Comparison of ENCODE assay signal across 27 cellular contexts in genomic region chr1:20735581-20736111, GRCh38. TPM values are rescaled to one million over a fixed set of nuclear protein-coding genes. Genes with fewer than 3 reads are reported as not detected.
DNase-seq lines count a peak whose midpoint lies in the region; ATAC-seq and TF ChIP-seq lines count a peak whose summit lies in the region.
"Had no signal": no experiment of that assay in that cellular context is flagged by ENCODE, and none has a peak within 500 bp of the region (broad histone marks: within the 10 kb centered on the region; RNA-seq: fewer than 3 reads in every experiment).

No MANE protein-coding gene starts in this region.

- peak overlapping the region; percentile 80 for H3K27ac Mint-ChIP-seq in stimulated activated naive B cell treated with anti-CD40 and anti-IgM and Interleukin-4, amounts not matched to agents 10 μg/mL and 1 μg/mL and 100 μg/mL, for 72 hours
- H3K27ac Mint-ChIP-seq: activated CD4-positive, alpha-beta T cell treated with anti-CD3 and anti-CD28 coated beads, Interleukin-2, amount 10 ng/mL, durations not matched to agents 24 days and 14 days; activated T-cell treated with anti-CD3 and anti-CD28 coated beads, Interleukin-2, amount 50 U/mL, for 72 hours; CD4-positive, alpha-beta memory T cell had no signal

- ATAC-seq in stimulated activated naive B cell treated with anti-CD40 and anti-IgM and Interleukin-4, amounts not matched to agents 10 μg/mL and 1 μg/mL and 100 μg/mL, for 72 hours (replicated peaks): no peak
- ATAC-seq: activated T-cell treated with anti-CD3 and anti-CD28 coated beads, Interleukin-2, amount 50 U/mL, for 72 hours; HCT116; psoas muscle; Right ventricle myocardium inferior had no signal

- WGBS in esophagus squamous epithelium, 2 donors: 53 to 55% methylated on average over 7 of the region's 7 CpGs

- peaks cover 0 to 20% (median 2%) of the 10 kb centered on the region in 4 donors for H3K27me3 ChIP-seq in esophagus squamous epithelium
- H3K27me3 ChIP-seq: MG63 had no signal

- H3K27ac ChIP-seq in HEK293 (ENCODE audit: extremely low read depth, low read depth, low read length) (no peak overlapping the region), esophagus squamous epithelium (peak overlapping the region in 3 of 4 donors; percentile 27 to 45 (median 34))
- H3K27ac ChIP-seq: breast epithelium, coronary artery, psoas muscle, thoracic aorta, VCaP had no signal

- TF ChIP-seq CTCF in HEK293 (tag by site-specific recombination; IDR thresholded peaks at IDR 0.05) (no peak), esophagus squamous epithelium (IDR thresholded peaks at IDR 0.05) (no peak)

- no peak overlapping the region for H3K4me3 Mint-ChIP-seq in stimulated activated naive B cell treated with anti-CD40 and anti-IgM and Interleukin-4, amounts not matched to agents 10 μg/mL and 1 μg/mL and 100 μg/mL, for 72 hours
- H3K4me3 Mint-ChIP-seq: activated CD4-positive, alpha-beta T cell treated with anti-CD3 and anti-CD28 coated beads, Interleukin-2, amount 10 ng/mL, durations not matched to agents 24 days and 14 days; activated T-cell treated with anti-CD3 and anti-CD28 coated beads, Interleukin-2, amount 50 U/mL, for 72 hours had no signal

- H3K36me3 Mint-ChIP-seq in stimulated activated naive B cell treated with anti-CD40 and anti-IgM and Interleukin-4, amounts not matched to agents 10 μg/mL and 1 μg/mL and 100 μg/mL, for 72 hours: peaks cover 4 to 10% of the 10 kb centered on the region in 2 donors

- H3K36me3 ChIP-seq in HEK293 (ENCODE audit: control insufficient read depth in 2 of 2, insufficient read depth in 1 of 2, low read length in 2 of 2) (peaks cover 10 to 37% of the 10 kb centered on the region in 2 experiments; a peak in 2 of 3 replicates), esophagus squamous epithelium (peaks cover 0 to 39% (median 0%) of the 10 kb centered on the region in 3 donors)
- H3K36me3 ChIP-seq: breast epithelium, thoracic aorta had no signal

- H3K9me3 Mint-ChIP-seq in stimulated activated naive B cell treated with anti-CD40 and anti-IgM and Interleukin-4, amounts not matched to agents 10 μg/mL and 1 μg/mL and 100 μg/mL, for 72 hours: no peaks in the 10 kb centered on the region
- H3K9me3 Mint-ChIP-seq: activated CD4-positive, alpha-beta T cell treated with anti-CD3 and anti-CD28 coated beads, Interleukin-2, amount 10 ng/mL, durations not matched to agents 24 days and 14 days; activated T-cell treated with anti-CD3 and anti-CD28 coated beads, Interleukin-2, amount 50 U/mL, for 72 hours; CD4-positive, alpha-beta memory T cell had no signal

- POLR2A ChIA-PET in HEK293 (lab: Yijun Ruan, JAX): interaction anchor here (0.9 kb wide), 1 partner anchor 12 kb away, joined by 3 read pairs; no protein-coding TSS in a partner anchor

- DNase-seq in NCI-H510A (lab: John Stamatoyannopoulos, UW): peak; percentile 25
- DNase-seq in esophagus squamous epithelium (lab: John Stamatoyannopoulos, UW): no peak
- no peak for DNase-seq in stimulated activated naive B cell treated with anti-CD40 and anti-IgM and Interleukin-4, amounts not matched to agents 10 μg/mL and 1 μg/mL and 100 μg/mL, for 72 hours
- no peak for DNase-seq in stimulated activated CD4-positive, alpha-beta T cell treated with anti-CD3 and anti-CD28 coated beads, Interleukin-2, amount 100 ng/mL, for 48 hours
- DNase-seq in NCI-H2196 treated with DMSO at 0.1 percent for 48 hours (lab: John Stamatoyannopoulos, UW; ENCODE audit: unreplicated experiment): no peak
- no peak for DNase-seq in T1000 (lab: John Stamatoyannopoulos, UW)
- DNase-seq: activated CD4-positive, alpha-beta T cell treated with anti-CD3 and anti-CD28 coated beads, Interleukin-2, amount 10 ng/mL, durations not matched to agents 24 days and 14 days; activated naive CD4-positive, alpha-beta T cell treated with Interleukin-2 at 50 U/mL for 16 hours; activated T-cell treated with anti-CD3 and anti-CD28 coated beads, Interleukin-2, amount 50 U/mL, for 72 hours; amniotic stem cell; CD4-positive, alpha-beta memory T cell; GF-D8; kidney; MG63; NCI-H1436 treated with DMSO at 0.1 percent for 48 hours; NCI-H748 treated with DMSO at 0.1 percent for 48 hours; psoas muscle; small intestine; stimulated activated naive CD4-positive, alpha-beta T cell had no signal

- intact Hi-C loops in esophagus squamous epithelium (cut with DNase I): no loop called here

- H3K27me3 Mint-ChIP-seq in stimulated activated naive B cell treated with anti-CD40 and anti-IgM and Interleukin-4, amounts not matched to agents 10 μg/mL and 1 μg/mL and 100 μg/mL, for 72 hours: peaks cover 7 to 9% of the 10 kb centered on the region in 2 donors

- no peak overlapping the region for H3K4me3 ChIP-seq in HEK293 (ENCODE audit: low read depth, low read length)
- H3K4me3 ChIP-seq in esophagus squamous epithelium: no peak overlapping the region
- H3K4me3 ChIP-seq: breast epithelium, coronary artery, MG63, psoas muscle, thoracic aorta had no signal

- peaks cover 9 to 24% of the 10 kb centered on the region in 2 donors for H3K4me1 Mint-ChIP-seq in stimulated activated naive B cell treated with anti-CD40 and anti-IgM and Interleukin-4, amounts not matched to agents 10 μg/mL and 1 μg/mL and 100 μg/mL, for 72 hours

- no peak for TF ChIP-seq POLR2A in esophagus squamous epithelium (IDR thresholded peaks at IDR 0.05)

- H3K4me1 ChIP-seq in HEK293 (ENCODE audit: control insufficient read depth, insufficient read depth, low read length) (peaks cover 8% of the 10 kb centered on the region), esophagus squamous epithelium (peaks cover 19 to 47% (median 24%) of the 10 kb centered on the region in 3 donors)

- CTCF ChIA-PET in HEK293 (lab: Yijun Ruan, JAX): interaction anchor here (0.7 kb wide), 1 partner anchor 39 kb away, joined by 3 read pairs; no protein-coding TSS in a partner anchor

- H3K9me3 ChIP-seq in HEK293 (ENCODE audit: control insufficient read depth, insufficient read depth, low read depth, low read length) (no peaks in the 10 kb centered on the region), esophagus squamous epithelium (no peaks in the 10 kb centered on the region)
- H3K9me3 ChIP-seq: breast epithelium, MG63, psoas muscle, thoracic aorta had no signal

TF ChIP-seq in HEK293, 187 proteins besides CTCF, POLR2A, EP300 and RAD21 (continues in another document):
- TF ChIP-seq, protein P1, sequence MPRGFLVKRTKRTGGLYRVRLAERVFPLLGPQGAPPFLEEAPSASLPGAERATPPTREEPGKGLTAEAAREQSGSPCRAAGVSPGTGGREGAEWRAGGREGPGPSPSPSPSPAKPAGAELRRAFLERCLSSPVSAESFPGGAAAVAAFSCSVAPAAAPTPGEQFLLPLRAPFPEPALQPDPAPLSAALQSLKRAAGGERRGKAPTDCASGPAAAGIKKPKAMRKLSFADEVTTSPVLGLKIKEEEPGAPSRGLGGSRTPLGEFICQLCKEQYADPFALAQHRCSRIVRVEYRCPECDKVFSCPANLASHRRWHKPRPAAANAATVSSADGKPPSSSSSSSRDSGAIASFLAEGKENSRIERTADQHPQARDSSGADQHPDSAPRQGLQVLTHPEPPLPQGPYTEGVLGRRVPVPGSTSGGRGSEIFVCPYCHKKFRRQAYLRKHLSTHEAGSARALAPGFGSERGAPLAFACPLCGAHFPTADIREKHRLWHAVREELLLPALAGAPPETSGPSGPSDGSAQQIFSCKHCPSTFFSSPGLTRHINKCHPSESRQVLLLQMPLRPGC (tag by site-specific recombination; IDR thresholded peaks at IDR 0.05): no peak
- no peak for TF ChIP-seq ZNF558 (tag by site-specific recombination; IDR thresholded peaks at IDR 0.05)
- TF ChIP-seq ZNF324 (tag by site-specific recombination; IDR thresholded peaks at IDR 0.05): no peak
- no peak for TF ChIP-seq SP2 (tag by site-specific recombination; IDR thresholded peaks at IDR 0.05)
- TF ChIP-seq ZNF26 (tag by site-specific recombination; IDR thresholded peaks at IDR 0.05): peak; percentile 61; the same call in 1 of the 2 replicates
- no peak for TF ChIP-seq ZNF610 (tag by site-specific recombination; IDR thresholded peaks at IDR 0.05; ENCODE audit: borderline replicate concordance)
- no peak for TF ChIP-seq ZNF501 (tag by site-specific recombination; IDR thresholded peaks at IDR 0.05)
- TF ChIP-seq ZNF596 (tag by site-specific recombination; IDR thresholded peaks at IDR 0.05): no peak
- TF ChIP-seq ZNF221 (tag by site-specific recombination; IDR thresholded peaks at IDR 0.05; ENCODE audit: borderline replicate concordance): no peak
- TF ChIP-seq ZFHX2 (tag by site-specific recombination; conservative IDR thresholded peaks at IDR 0.05): no peak
- peak; percentile 20; the same call in 1 of the 2 replicates for TF ChIP-seq ZNF600 (tag by site-specific recombination; IDR thresholded peaks at IDR 0.05)
- TF ChIP-seq MZF1 (tag by site-specific recombination; IDR thresholded peaks at IDR 0.05; ENCODE audit: borderline replicate concordance): no peak

RNA-seq across cellular contexts. Expression of gene SH2D5, which starts 3.1 kb away (rescaled TPM):
- 1 to 10 TPM in 1 of 4 donors, under 1 TPM in 2, not detected in 1; 0.57 to 1.1 (median 0.79) TPM for total RNA-seq in esophagus squamous epithelium
- total RNA-seq: Right ventricle myocardium inferior had no signal

RNA-seq across cellular contexts. Expression of gene KIF17, which starts 17.8 kb away (rescaled TPM):
- total RNA-seq in esophagus squamous epithelium: 1 to 10 TPM in 1 of 4 donors, under 1 TPM in 2, not detected in 1; 0.57 to 1.9 (median 0.85) TPM
- total RNA-seq: activated CD4-positive, alpha-beta T cell treated with anti-CD3 and anti-CD28 coated beads, Interleukin-2, amount 10 ng/mL, durations not matched to agents 24 days and 14 days; activated T-cell treated with anti-CD3 and anti-CD28 coated beads, Interleukin-2, amount 50 U/mL, for 72 hours; CD4-positive, alpha-beta memory T cell; T-helper 2 cell treated with Interferon-gamma antibody and Interleukin-4, amounts not matched to agents 100 ng/mL and 5 ng/mL, for 36 hours had no signal

RNA-seq across cellular contexts. Expression of gene HP1BP3, which starts 51.5 kb away (rescaled TPM):
- total RNA-seq in esophagus squamous epithelium: 100 to 1,000 TPM in 3 of 4 donors, 10 to 100 TPM in 1; 81.4 to 225 (median 140) TPM
